ENCODE assay signal across 12 cellular contexts in the genomic region with DNA sequence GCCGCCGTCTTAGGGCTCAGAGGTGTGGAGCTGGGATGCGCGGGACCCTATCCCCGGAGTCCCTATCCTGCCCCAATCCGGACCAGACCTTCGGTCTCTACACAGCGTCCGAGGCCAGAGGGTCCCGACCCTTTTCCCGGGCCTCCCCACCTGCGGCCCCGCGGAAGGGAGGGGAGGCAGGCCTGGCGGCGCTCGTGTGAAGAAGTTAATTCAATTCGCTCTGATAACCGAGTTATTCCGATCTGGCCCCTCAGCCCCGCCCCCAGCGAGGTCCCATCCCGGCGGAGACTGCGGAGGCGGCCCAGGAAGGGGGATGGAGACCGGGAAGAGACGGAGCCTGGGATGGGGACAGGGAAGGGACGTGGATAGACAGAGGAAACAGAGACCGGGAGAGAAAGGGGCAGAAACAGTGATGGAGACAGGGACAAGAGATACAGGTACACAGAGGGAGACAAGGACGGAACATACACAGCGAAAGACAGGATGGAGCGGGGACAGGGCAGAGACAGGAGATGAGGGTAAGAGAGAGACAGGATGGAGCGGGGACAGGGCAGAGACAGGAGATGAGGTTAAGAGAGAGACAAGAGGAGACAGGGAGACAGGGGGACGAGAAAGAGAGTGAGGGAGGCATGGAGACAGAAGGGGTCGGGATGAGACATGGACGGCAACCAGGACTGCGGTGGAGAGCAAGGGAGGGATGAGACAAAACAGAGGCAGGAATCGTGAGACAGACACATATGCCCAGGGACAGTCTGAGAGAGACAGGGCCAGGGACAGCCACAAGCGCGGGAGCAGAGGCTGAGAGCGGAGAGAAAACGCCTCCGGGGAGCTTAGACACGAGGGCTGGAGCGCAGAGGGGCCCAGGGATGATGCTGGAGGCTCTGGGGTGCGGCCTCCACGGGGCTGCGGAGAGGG. TPM values are rescaled to one million over a fixed set of nuclear protein-coding genes. Genes with fewer than 3 reads are reported as not detected.
DNase-seq lines count a peak whose midpoint lies in the region; ATAC-seq and TF ChIP-seq lines count a peak whose summit lies in the region.
"Had no signal": no experiment of that assay in that cellular context is flagged by ENCODE, and none has a peak within 500 bp of the region (broad histone marks: within the 10 kb centered on the region; RNA-seq: fewer than 3 reads in every experiment).

No MANE protein-coding gene starts in this region.

- CTCF ChIA-PET in T-cell (lab: Charles Lee), result interaction anchor here in 1 of 2 donors (0.6 kb wide), 1 partner anchor 1540 kb away, joined by 8 read pairs; no protein-coding TSS in a partner anchor
- CTCF ChIA-PET in activated CD4-positive, alpha-beta memory T cell treated with anti-CD3 and anti-CD28 coated beads for 36 hours (lab: Charles Lee), result interaction anchor here (1.3 to 2.6 kb wide), 2 partner anchors 169 to 187 kb away, joined by 3 to 7 read pairs; no protein-coding TSS in a partner anchor

- H3K4me1 ChIP-seq in stomach, result peaks cover 24 to 36% (median 31%) of the 10 kb centered on the region in 4 donors

- TF ChIP-seq EP300 in stomach (IDR thresholded peaks at IDR 0.05), result no peak

- POLR2A ChIA-PET in T-cell (lab: Charles Lee), result no interaction called here
- POLR2A ChIA-PET in activated CD4-positive, alpha-beta memory T cell treated with anti-CD3 and anti-CD28 coated beads for 36 hours (lab: Charles Lee), result interaction anchor here (0.8 kb wide), 1 partner anchor 10 kb away, joined by 3 read pairs; no protein-coding TSS in a partner anchor

- peak overlapping the region; percentile 26 to 42 for H3K4me3 Mint-ChIP-seq in activated T-cell treated with anti-CD3 and anti-CD28 coated beads, Interleukin-2, amount 50 U/mL, for 72 hours
- H3K4me3 Mint-ChIP-seq in T-cell, result peak overlapping the region; percentile 6 to 59 (median 11)
- H3K4me3 Mint-ChIP-seq in activated CD4-positive, alpha-beta memory T cell treated with anti-CD3 and anti-CD28 coated beads for 36 hours, result no peak overlapping the region
- H3K4me3 Mint-ChIP-seq: activated naive CD8-positive, alpha-beta T cell treated with anti-CD3 and anti-CD28 coated beads, Interleukin-2, amount 50 U/mL, for 24 hours had no signal

- intact Hi-C loops in stomach (cut with DNase I; ENCODE audit: low total_unique reads), result no loop called here
- intact Hi-C loops in activated CD4-positive, alpha-beta memory T cell treated with anti-CD3 and anti-CD28 coated beads for 36 hours (cut with micrococcal nuclease), result no loop called here

- no peak for TF ChIP-seq CTCF in stomach (IDR thresholded peaks at IDR 0.05)

- peaks cover 0 to 8% (median 0%) of the 10 kb centered on the region in 4 donors for H3K9me3 ChIP-seq in stomach

- peaks cover 21 to 91% (median 62%) of the 10 kb centered on the region in 3 donors for H3K27me3 ChIP-seq in stomach

- H3K4me3 ChIP-seq in stomach, result peak overlapping the region in 3 of 4 donors; percentile 19 to 38 (median 25)

- no peak overlapping the region for H3K27ac ChIP-seq in stomach

- no peak for DNase-seq in activated T-cell treated with anti-CD3 and anti-CD28 coated beads, Interleukin-2, amount 50 U/mL, for 72 hours
- DNase-seq in activated T-cell treated with anti-CD3 and anti-CD28 coated beads for 4 hours (no peak), T-cell (no peak), left kidney (ENCODE audit: low read depth, low spot score) (peak; percentile 74), stomach (no peak), NCI-H446 (lab: John Stamatoyannopoulos, UW) (no peak)
- DNase-seq in activated CD4-positive, alpha-beta memory T cell treated with anti-CD3 and anti-CD28 coated beads for 36 hours, result no peak
- DNase-seq: activated CD4-positive, alpha-beta T cell treated with anti-CD3 and anti-CD28 coated beads for 4 hours; activated naive CD8-positive, alpha-beta T cell treated with anti-CD3 and anti-CD28 coated beads, Interleukin-2, amount 50 U/mL, for 24 hours; SHP77 treated with DMSO at 0.1 percent for 48 hours had no signal

- TF ChIP-seq POLR2A in stomach (IDR thresholded peaks at IDR 0.05), result no peak

- WGBS in stomach, 5 donors, result 7 to 10% (median 9%) methylated on average over 40 to 49 of the region's 49 CpGs

- H3K9me3 Mint-ChIP-seq in activated T-cell treated with anti-CD3 and anti-CD28 coated beads, Interleukin-2, amount 50 U/mL, for 72 hours, result no peaks in the 10 kb centered on the region
- H3K9me3 Mint-ChIP-seq in T-cell, result no peaks in the 10 kb centered on the region
- no peaks in the 10 kb centered on the region for H3K9me3 Mint-ChIP-seq in activated CD4-positive, alpha-beta memory T cell treated with anti-CD3 and anti-CD28 coated beads for 36 hours
- H3K9me3 Mint-ChIP-seq: activated naive CD8-positive, alpha-beta T cell treated with anti-CD3 and anti-CD28 coated beads, Interleukin-2, amount 50 U/mL, for 24 hours had no signal

- peak in 1 of 2 donors; percentile 10 for ATAC-seq in activated T-cell treated with anti-CD3 and anti-CD28 coated beads, Interleukin-2, amount 50 U/mL, for 72 hours (replicated peaks in 1 of 2)
- ATAC-seq in T-cell (replicated peaks in 1 of 4), result peak in 2 of 4 experiments; percentile 20 to 30
- ATAC-seq in HG03521 (IDR thresholded peaks at IDR 0.05; ENCODE audit: unreplicated experiment), result no peak
- ATAC-seq: activated naive CD8-positive, alpha-beta T cell treated with anti-CD3 and anti-CD28 coated beads, Interleukin-2, amount 50 U/mL, for 24 hours had no signal

- no peak overlapping the region for H3K27ac Mint-ChIP-seq in activated T-cell treated with anti-CD3 and anti-CD28 coated beads, Interleukin-2, amount 50 U/mL, for 72 hours
- no peak overlapping the region for H3K27ac Mint-ChIP-seq in T-cell
- no peak overlapping the region for H3K27ac Mint-ChIP-seq in activated CD4-positive, alpha-beta memory T cell treated with anti-CD3 and anti-CD28 coated beads for 36 hours
- H3K27ac Mint-ChIP-seq: activated naive CD8-positive, alpha-beta T cell treated with anti-CD3 and anti-CD28 coated beads, Interleukin-2, amount 50 U/mL, for 24 hours had no signal

- H3K36me3 Mint-ChIP-seq in activated T-cell treated with anti-CD3 and anti-CD28 coated beads, Interleukin-2, amount 50 U/mL, for 72 hours (ENCODE audit: insufficient read depth in 2 of 2), result peaks cover 0 to 5% of the 10 kb centered on the region in 2 donors
- H3K36me3 Mint-ChIP-seq in T-cell, result no peaks in the 10 kb centered on the region
- H3K36me3 Mint-ChIP-seq in activated CD4-positive, alpha-beta memory T cell treated with anti-CD3 and anti-CD28 coated beads for 36 hours, result peaks cover 2% of the 10 kb centered on the region

- peaks cover 39% of the 10 kb centered on the region for H3K27me3 Mint-ChIP-seq in activated T-cell treated with anti-CD3 and anti-CD28 coated beads, Interleukin-2, amount 50 U/mL, for 72 hours (ENCODE audit: low read depth)
- peaks cover 43 to 45% of the 10 kb centered on the region in 2 donors for H3K27me3 Mint-ChIP-seq in T-cell
- H3K27me3 Mint-ChIP-seq in activated CD4-positive, alpha-beta memory T cell treated with anti-CD3 and anti-CD28 coated beads for 36 hours, result peaks cover 41% of the 10 kb centered on the region

- H3K4me1 Mint-ChIP-seq in activated T-cell treated with anti-CD3 and anti-CD28 coated beads, Interleukin-2, amount 50 U/mL, for 72 hours (ENCODE audit: low read depth), result peaks cover 17% of the 10 kb centered on the region
- peaks cover 24 to 39% (median 28%) of the 10 kb centered on the region in 3 donors for H3K4me1 Mint-ChIP-seq in T-cell
- peaks cover 18% of the 10 kb centered on the region for H3K4me1 Mint-ChIP-seq in activated CD4-positive, alpha-beta memory T cell treated with anti-CD3 and anti-CD28 coated beads for 36 hours (ENCODE audit: low read depth)

- H3K36me3 ChIP-seq in stomach, result no peaks in the 10 kb centered on the region

RNA-seq across cellular contexts. Expression of a gene that starts 0.6 kb away (rescaled TPM):
- total RNA-seq in activated T-cell treated with anti-CD3 and anti-CD28 coated beads, Interleukin-2, amount 50 U/mL, for 72 hours, result not detected
- not detected for total RNA-seq in T-cell
- not detected for total RNA-seq in stomach
- polyA plus RNA-seq in stomach, result under 1 TPM in 1 of 3 donors, not detected in 2; 0.53 TPM
- not detected for total RNA-seq in activated CD4-positive, alpha-beta memory T cell treated with anti-CD3 and anti-CD28 coated beads for 36 hours
- polyA plus RNA-seq: keratinocyte had no signal

RNA-seq across cellular contexts. Expression of a gene that starts 20.0 kb away (rescaled TPM):
- 100 to 1,000 TPM; 147 to 154 TPM for total RNA-seq in activated T-cell treated with anti-CD3 and anti-CD28 coated beads, Interleukin-2, amount 50 U/mL, for 72 hours
- total RNA-seq in T-cell, result 100 to 1,000 TPM; 112 to 162 (median 147) TPM
- total RNA-seq in stomach, result 100 to 1,000 TPM in 4 of 5 donors, 10 to 100 TPM in 1; 40.2 to 226 (median 153) TPM
- polyA plus RNA-seq in stomach, result 10 to 100 TPM; 20.9 to 63.1 (median 51.2) TPM
- total RNA-seq in activated CD4-positive, alpha-beta memory T cell treated with anti-CD3 and anti-CD28 coated beads for 36 hours, result 10 to 100 TPM; 96.9 to 98.9 TPM

RNA-seq across cellular contexts. Expression of a gene that starts 28.0 kb away (rescaled TPM):
- total RNA-seq in activated T-cell treated with anti-CD3 and anti-CD28 coated beads, Interleukin-2, amount 50 U/mL, for 72 hours, result not detected
- total RNA-seq in T-cell (not detected), stomach (10 to 100 TPM in 2 of 5 donors, 1 to 10 TPM in 3; 1.8 to 28.6 (median 9.6) TPM)
- polyA plus RNA-seq in stomach, result 10 to 100 TPM in 1 of 3 donors, 1 to 10 TPM in 2; 3.2 to 14.8 (median 9.0) TPM
- not detected for total RNA-seq in activated CD4-positive, alpha-beta memory T cell treated with anti-CD3 and anti-CD28 coated beads for 36 hours
- polyA plus RNA-seq: keratinocyte had no signal

RNA-seq across cellular contexts. Expression of a gene that starts 52.6 kb away (rescaled TPM):
- total RNA-seq in activated T-cell treated with anti-CD3 and anti-CD28 coated beads, Interleukin-2, amount 50 U/mL, for 72 hours, result not detected
- total RNA-seq in T-cell, result under 1 TPM in 1 of 5 donors, not detected in 4; 0.25 TPM
- 10 to 100 TPM in 1 of 5 donors, under 1 TPM in 1, not detected in 3; 0.55 to 22.6 TPM for total RNA-seq in stomach
- polyA plus RNA-seq in stomach, result 10 to 100 TPM in 1 of 3 donors, 1 to 10 TPM in 2; 4.1 to 20.9 (median 6.1) TPM
- total RNA-seq in activated CD4-positive, alpha-beta memory T cell treated with anti-CD3 and anti-CD28 coated beads for 36 hours, result not detected
